Comparison of ENCODE assay signal across 17 cellular contexts in the genomic region with DNA sequence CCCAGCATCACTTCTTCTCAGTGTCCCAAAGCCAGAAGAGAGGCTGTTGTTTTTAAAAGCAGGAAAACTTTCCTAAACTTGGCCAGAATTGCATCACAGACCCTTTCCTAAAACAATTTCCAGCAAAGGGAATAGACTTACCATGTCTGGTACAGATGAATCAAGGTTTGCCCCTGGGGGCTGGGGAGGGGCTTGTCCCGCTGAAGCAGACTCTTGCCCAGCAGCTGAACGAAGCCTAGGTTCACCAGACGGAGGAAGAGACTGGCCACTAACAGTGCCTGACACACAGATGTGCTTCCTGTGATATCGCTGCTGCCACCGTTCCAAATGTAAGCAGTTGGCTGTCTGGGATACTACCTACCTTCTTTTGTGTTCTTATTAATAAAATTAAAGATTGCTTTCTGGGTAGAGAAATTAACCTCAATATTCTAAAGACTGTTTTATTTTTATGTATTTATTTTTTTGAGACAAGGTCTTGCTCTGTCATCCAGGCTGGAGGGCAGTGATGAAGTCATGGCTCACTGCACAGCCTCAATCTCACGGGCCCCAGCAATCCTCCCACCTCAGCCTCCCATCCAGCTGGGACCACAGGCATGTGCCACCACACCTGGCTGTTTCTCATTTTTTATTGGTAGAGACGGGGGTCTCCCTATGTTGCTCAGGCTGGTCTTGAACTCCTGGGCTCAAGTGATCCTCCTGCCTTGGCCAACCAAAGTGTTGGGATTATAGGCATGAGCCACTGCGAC.
A peak's percentile ranks its signal among the peaks of the same experiment; 100 is the strongest.
DNase-seq lines count a peak whose midpoint lies in the region; TF ChIP-seq lines count a peak whose summit lies in the region.
"Had no signal": no experiment of that assay in that cellular context is flagged by ENCODE, and none has a peak within 500 bp of the region (broad histone marks: within the 10 kb centered on the region; RNA-seq: fewer than 3 reads in every experiment).

No MANE protein-coding gene starts in this region.

- H3K4me2 ChIP-seq in BLaER1 treated with 17β-estradiol and CSF1 and Interleukin-3, amounts not matched to agents 10 nM and 100 nM = peak overlapping the region; percentile 46 to 87 (median 71)
- H3K4me2 ChIP-seq: PC-9 had no signal

- H3K36me3 ChIP-seq in BLaER1 treated with 17β-estradiol and CSF1 and Interleukin-3, amounts not matched to agents 10 nM and 100 nM = no peaks in the 10 kb centered on the region
- H3K36me3 ChIP-seq: ascending aorta, colonic mucosa, left lung had no signal

- no peak overlapping the region for H3K4me3 ChIP-seq in BLaER1 treated with 17β-estradiol and CSF1 and Interleukin-3, amounts not matched to agents 10 nM and 100 nM
- H3K4me3 ChIP-seq: ascending aorta, colonic mucosa, left lung, PC-9 had no signal

- H3K27ac ChIP-seq in BLaER1 treated with 17β-estradiol and CSF1 and Interleukin-3, amounts not matched to agents 10 nM and 100 nM = peak overlapping the region in 9 of 11 experiments; percentile 10 to 69 (median 55); a peak in 17 of 22 replicates
- peak overlapping the region; percentile 78 for H3K27ac ChIP-seq in layer of hippocampus (ENCODE audit: low read depth, low read length)
- H3K27ac ChIP-seq: ascending aorta, colonic mucosa, left lung, PC-9 had no signal

- H3K9ac ChIP-seq in BLaER1 treated with 17β-estradiol and CSF1 and Interleukin-3, amounts not matched to agents 10 nM and 100 nM = peak overlapping the region in 6 of 11 experiments; percentile 20 to 58 (median 40); a peak in 11 of 22 replicates

- H3K27me3 ChIP-seq in BLaER1 treated with 17β-estradiol and CSF1 and Interleukin-3, amounts not matched to agents 10 nM and 100 nM = no peaks in the 10 kb centered on the region
- H3K27me3 ChIP-seq in layer of hippocampus (ENCODE audit: control insufficient read depth, insufficient read depth, low read length) = no peaks in the 10 kb centered on the region
- H3K27me3 ChIP-seq: ascending aorta, colonic mucosa, left lung had no signal

- peaks cover 0 to 3% (median 0%) of the 10 kb centered on the region in 11 experiments; a peak in 3 of 22 replicates for H4K20me1 ChIP-seq in BLaER1 treated with 17β-estradiol and CSF1 and Interleukin-3, amounts not matched to agents 10 nM and 100 nM

- no peaks in the 10 kb centered on the region for H3K9me3 ChIP-seq in BLaER1 treated with 17β-estradiol and CSF1 and Interleukin-3, amounts not matched to agents 10 nM and 100 nM (replicated peaks in 1 of 11)
- H3K9me3 ChIP-seq: ascending aorta, colonic mucosa, left lung had no signal

- peaks cover 71 to 89% (median 80%) of the 10 kb centered on the region in 10 experiments for H3K4me1 ChIP-seq in BLaER1 treated with 17β-estradiol and CSF1 and Interleukin-3, amounts not matched to agents 10 nM and 100 nM
- H3K4me1 ChIP-seq: colonic mucosa had no signal

- no peak for TF ChIP-seq POLR2A in erythroblast (IDR thresholded peaks at IDR 0.05; ENCODE audit: low read length)

- DNase-seq in UCSD-AML1 (lab: John Stamatoyannopoulos, UW; ENCODE audit: unreplicated experiment) (peak; percentile 52), NCI-H226 (no peak), NCI-H1436 (lab: John Stamatoyannopoulos, UW) (no peak), erythroblast (lab: John Stamatoyannopoulos, UW) (no peak)
- DNase-seq: activated CD4-positive, alpha-beta T cell treated with anti-CD3 and anti-CD28 coated beads, Interleukin-2, amount 50 U/mL, for 1 hour; activated naive CD4-positive, alpha-beta T cell treated with Interleukin-2 at 50 U/mL for 16 hours; colonic mucosa; HCEC 1CT; KG1; left lung; NCI-H774; occipital lobe; PC-9; stimulated activated CD4-positive, alpha-beta T cell treated with anti-CD3 and anti-CD28 coated beads, Interleukin-2, amount 100 ng/mL, for 48 hours had no signal
